9 cellular contexts compared by ENCODE assay signal in the genomic region with DNA sequence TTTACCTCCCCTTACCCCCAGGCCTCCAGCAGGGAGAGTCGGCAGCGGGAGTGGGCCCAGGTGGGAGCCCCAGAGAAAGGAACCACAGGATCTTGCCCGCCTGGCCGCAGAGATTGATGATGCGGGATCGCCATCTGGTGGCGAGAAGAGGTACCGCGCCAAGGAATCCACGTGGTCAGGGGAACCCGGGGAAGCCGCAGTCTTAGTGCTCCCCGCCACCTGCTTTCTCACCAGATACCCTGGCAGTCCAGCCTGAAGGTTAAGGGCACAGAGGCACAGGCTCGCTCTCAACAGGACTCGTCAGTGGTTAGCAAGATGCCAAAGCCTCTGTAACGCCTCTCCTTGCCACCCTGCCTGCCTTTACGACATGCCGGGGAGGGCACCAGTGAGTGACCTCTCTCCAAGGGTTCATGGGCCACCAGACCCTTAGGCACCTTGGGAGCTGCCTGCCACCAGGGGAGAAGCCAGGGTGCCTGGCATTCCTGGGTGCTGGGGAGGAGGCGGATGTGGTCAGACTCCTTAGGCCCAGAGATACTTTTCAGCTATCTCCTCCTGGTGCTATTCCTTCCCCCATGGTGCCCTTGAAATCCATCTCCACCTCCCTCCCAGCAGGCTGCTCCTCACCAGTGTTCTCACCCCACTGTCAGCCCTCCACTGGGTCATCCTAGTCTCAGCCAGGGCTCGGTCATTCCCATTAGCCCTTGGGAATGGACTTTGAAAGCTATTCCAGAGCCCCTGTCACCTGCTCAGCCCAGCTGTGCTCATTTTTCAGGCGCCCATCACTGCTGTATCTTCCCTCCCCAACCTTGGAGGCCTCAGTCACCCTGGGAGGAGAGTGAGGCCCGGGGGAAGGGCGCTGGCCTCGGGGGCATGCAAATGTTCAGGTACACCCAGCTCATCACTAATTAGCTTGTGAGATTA. TPM values are rescaled to one million over a fixed set of nuclear protein-coding genes. Genes with fewer than 3 reads are reported as not detected.
DNase-seq lines count a peak whose midpoint lies in the region; ATAC-seq, FAIRE-seq and TF ChIP-seq lines count a peak whose summit lies in the region.
"Had no signal": no experiment of that assay in that cellular context is flagged by ENCODE, and none has a peak within 500 bp of the region (broad histone marks: within the 10 kb centered on the region; RNA-seq: fewer than 3 reads in every experiment).

No MANE protein-coding gene starts in this region.

- no peak for ATAC-seq in HG02610 (IDR thresholded peaks at IDR 0.05; ENCODE audit: unreplicated experiment)

- H3K27me3 ChIP-seq in H7 (ENCODE audit: control insufficient read depth, insufficient read depth, low read length): peaks cover 4% of the 10 kb centered on the region
- H3K27me3 ChIP-seq in breast epithelium: no peaks in the 10 kb centered on the region

- no peak for FAIRE-seq in kidney (lab: Jason Lieb, UNC)

- H3K27ac ChIP-seq in breast epithelium (no peak overlapping the region), kidney (ENCODE audit: low read depth in 2 of 2, low read length in 2 of 2) (no peak overlapping the region)

- TF ChIP-seq POLR2A in breast epithelium (IDR thresholded peaks at IDR 0.05): no peak

- H3K36me3 ChIP-seq in H7 (replicated peaks; ENCODE audit: control insufficient read depth, insufficient read depth, low read length) (no peaks in the 10 kb centered on the region), breast epithelium (no peaks in the 10 kb centered on the region), kidney (ENCODE audit: control insufficient read depth in 1 of 2, insufficient read depth in 2 of 2, low read length in 2 of 2) (no peaks in the 10 kb centered on the region)

- H3K4me3 ChIP-seq in H7 (ENCODE audit: insufficient read depth, low read depth, low read length) (peak overlapping the region; percentile 8; the same call in 1 of the 2 replicates), breast epithelium (no peak overlapping the region), kidney (ENCODE audit: low read length in 2 of 2) (no peak overlapping the region)

- DNase-seq in COLO829 (ENCODE audit: low spot score): peak; percentile 69
- DNase-seq in H7: peak; percentile 95
- peak; percentile 67 for DNase-seq in NCI-H2227 treated with DMSO at 0.1 percent for 48 hours (lab: John Stamatoyannopoulos, UW)
- DNase-seq in activated CD4-positive, CD25-positive, alpha-beta regulatory T cell (lab: John Stamatoyannopoulos, UW): peak; percentile 64 to 86 (median 78)
- DNase-seq in breast epithelium (ENCODE audit: low spot score in 2 of 2): peak; percentile 73 to 90
- peak; percentile 91 for DNase-seq in kidney
- peak; percentile 91 for DNase-seq in stimulated activated CD4-positive, alpha-beta T cell treated with anti-CD3 and anti-CD28 coated beads, Interleukin-2, amount 100 ng/mL, for 24 hours

- TF ChIP-seq CTCF in breast epithelium (IDR thresholded peaks at IDR 0.05) (peak; percentile 90 to 96 (median 95)), kidney (IDR thresholded peaks at IDR 0.05; ENCODE audit: borderline replicate concordance, extremely low read depth, insufficient read depth) (peak; percentile 98)

- H3K9me3 ChIP-seq in breast epithelium: no peaks in the 10 kb centered on the region
- H3K9me3 ChIP-seq in kidney (ENCODE audit: control insufficient read depth in 1 of 2, low read length in 2 of 2): no peaks in the 10 kb centered on the region

- H3K9ac ChIP-seq in kidney (ENCODE audit: low read length in 2 of 2): no peak overlapping the region

- H3K4me1 ChIP-seq in breast epithelium: no peaks in the 10 kb centered on the region
- peaks cover 0 to 10% of the 10 kb centered on the region in 2 donors for H3K4me1 ChIP-seq in kidney (ENCODE audit: control insufficient read depth in 1 of 2, insufficient read depth in 1 of 2, low read depth in 1 of 2, low read length in 2 of 2)

- intact Hi-C loops in breast epithelium (cut with DNase I; ENCODE audit: low total_unique reads) (loop anchor here (5.0 kb wide), 1 partner anchor 39 kb away; a partner anchor contains a TSS), kidney (cut with DNase I) (loop anchor here (5.0 kb wide), 1 partner anchor 44 kb away; no protein-coding TSS in a partner anchor)

RNA-seq across cellular contexts. Expression of a gene that starts 5.4 kb away (rescaled TPM):
- total RNA-seq in H7 (2014; rRNA removed; shearing (Covaris generic)): 23.0 and 34.3 TPM in 2 replicates
- total RNA-seq in breast epithelium (10 to 100 TPM; 13.4 to 35.5 (median 26.8) TPM), kidney (58.6 TPM)
- polyA plus RNA-seq in kidney (ENCODE audit: insufficient read depth, low read depth, low replicate concordance): 6.8 TPM

RNA-seq across cellular contexts. Expression of a gene that starts 30.8 kb away (rescaled TPM):
- total RNA-seq in H7 (2014; rRNA removed; shearing (Covaris generic)): 1.4 and 3.5 TPM in 2 replicates
- 10 to 100 TPM in 2 of 3 donors, 1 to 10 TPM in 1; 5.9 to 37.4 (median 27.2) TPM for total RNA-seq in breast epithelium
- 12.6 TPM for total RNA-seq in kidney
- polyA plus RNA-seq in kidney (ENCODE audit: insufficient read depth, low read depth, low replicate concordance): 6.7 TPM

RNA-seq across cellular contexts. Expression of a gene that starts 33.2 kb away (rescaled TPM):
- total RNA-seq in H7 (2014; rRNA removed; shearing (Covaris generic)): 0.70 and 0.83 TPM in 2 replicates
- total RNA-seq in breast epithelium (1 to 10 TPM; 1.5 to 7.2 (median 4.9) TPM), kidney (2.2 TPM)
- not detected for polyA plus RNA-seq in kidney (ENCODE audit: insufficient read depth, low read depth, low replicate concordance)
- total RNA-seq: T-helper 1 cell treated with Interleukin-12 subunit alpha and Interleukin-12 subunit beta and Interleukin-4 antibody, amounts not matched to agents 30 ng/mL and 1 ng/mL, for 36 hours had no signal

RNA-seq across cellular contexts. Expression of a gene that starts 39.3 kb away (rescaled TPM):
- total RNA-seq in H7 (2014; rRNA removed; shearing (Covaris generic)): 0.17 TPM in 1 of 2 replicates, not detected in the other
- total RNA-seq in breast epithelium: not detected
- not detected for total RNA-seq in kidney
- not detected for polyA plus RNA-seq in kidney (ENCODE audit: insufficient read depth, low read depth, low replicate concordance)
- total RNA-seq: T-helper 1 cell treated with Interleukin-12 subunit alpha and Interleukin-12 subunit beta and Interleukin-4 antibody, amounts not matched to agents 30 ng/mL and 1 ng/mL, for 36 hours had no signal

RNA-seq across cellular contexts. Expression of a gene that starts 53.7 kb away (rescaled TPM):
- 52.2 and 58.7 TPM in 2 replicates for total RNA-seq in H7 (2014; rRNA removed; shearing (Covaris generic))
- total RNA-seq in breast epithelium (10 to 100 TPM; 17.4 to 22.5 (median 17.7) TPM), kidney (21.3 TPM)
- polyA plus RNA-seq in kidney (ENCODE audit: insufficient read depth, low read depth, low replicate concordance): 5.5 TPM
